ENCODE assay signal across 8 cellular contexts in the genomic region with DNA sequence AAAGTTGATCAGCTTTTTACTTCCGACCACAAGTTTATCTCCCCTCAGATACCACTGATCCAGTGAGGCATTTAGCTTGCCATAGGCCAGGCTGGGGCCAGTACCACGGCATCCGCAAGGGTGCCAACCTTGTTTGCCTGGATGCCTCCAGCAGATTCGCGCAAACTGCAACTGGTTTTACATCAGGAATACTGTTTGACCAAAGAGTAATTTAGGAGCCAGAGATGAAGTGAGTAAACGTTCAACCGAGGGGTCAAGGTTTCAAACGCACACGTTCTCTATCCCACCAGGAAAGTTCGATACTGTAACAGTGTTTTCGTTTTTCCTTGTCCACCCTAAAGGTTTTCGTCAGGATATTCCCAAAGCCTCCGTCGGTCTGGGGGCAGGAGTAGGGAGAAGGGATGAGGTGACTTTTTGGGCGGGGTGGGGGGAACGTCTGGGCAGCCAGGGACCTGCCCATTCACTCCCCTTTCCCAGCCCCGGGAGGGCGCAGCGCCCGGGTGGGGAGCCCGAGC. TPM values are rescaled to one million over a fixed set of nuclear protein-coding genes. Genes with fewer than 3 reads are reported as not detected.
DNase-seq lines count a peak whose midpoint lies in the region; ATAC-seq, FAIRE-seq and TF ChIP-seq lines count a peak whose summit lies in the region.

A gene with protein sequence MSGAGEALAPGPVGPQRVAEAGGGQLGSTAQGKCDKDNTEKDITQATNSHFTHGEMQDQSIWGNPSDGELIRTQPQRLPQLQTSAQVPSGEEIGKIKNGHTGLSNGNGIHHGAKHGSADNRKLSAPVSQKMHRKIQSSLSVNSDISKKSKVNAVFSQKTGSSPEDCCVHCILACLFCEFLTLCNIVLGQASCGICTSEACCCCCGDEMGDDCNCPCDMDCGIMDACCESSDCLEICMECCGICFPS (plus strand): TSS at position 459 of the 515 bp plus-strand sequence. CDS start 940 bp downstream, outside the sequence.

- H3K4me3 Mint-ChIP-seq in T-helper 1 cell treated with Interleukin-12 subunit alpha and Interleukin-12 subunit beta and Interleukin-4 antibody, amounts not matched to agents 30 μg/mL and 1 μg/mL, for 36 hours = peak within 1 kb of the TSS; percentile 90

- no peaks in the 10 kb centered on the region for H3K36me3 ChIP-seq in lung (ENCODE audit: control insufficient read depth in 2 of 2, insufficient read depth in 2 of 2, low read length in 2 of 2)

- peak; percentile 87 for FAIRE-seq in GM12892 (lab: Jason Lieb, UNC)

- H3K27ac ChIP-seq in lung (ENCODE audit: low read depth in 1 of 2, low read length in 1 of 2) = peak within 1 kb of the TSS; percentile 71 to 94
- peak within 1 kb of the TSS; percentile 28 for H3K27ac ChIP-seq in substantia nigra (ENCODE audit: low read depth, low read length, poor library complexity, severe bottlenecking)

- ATAC-seq in lung (ENCODE audit: insufficient read depth, low FRiP score) = no peak
- no peak for ATAC-seq in HG03095 (IDR thresholded peaks at IDR 0.05; ENCODE audit: unreplicated experiment)
- ATAC-seq in GM21360 (IDR thresholded peaks at IDR 0.05; ENCODE audit: unreplicated experiment) = no peak

- TF ChIP-seq CTCF in lung (IDR thresholded peaks at IDR 0.05; ENCODE audit: control extremely low read depth, extremely low read depth) = no peak

- 37 to 43% methylated on average over 21 of the region's 21 CpGs for WGBS in lung, 2 donors

- peaks cover 44% of the 10 kb centered on the region for H3K4me1 Mint-ChIP-seq in T-helper 1 cell treated with Interleukin-12 subunit alpha and Interleukin-12 subunit beta and Interleukin-4 antibody, amounts not matched to agents 30 μg/mL and 1 μg/mL, for 36 hours (ENCODE audit: low read depth)

- peaks cover 10% of the 10 kb centered on the region for H3K36me3 Mint-ChIP-seq in T-helper 1 cell treated with Interleukin-12 subunit alpha and Interleukin-12 subunit beta and Interleukin-4 antibody, amounts not matched to agents 30 μg/mL and 1 μg/mL, for 36 hours (ENCODE audit: low read depth)

- DNase-seq in GM12892 (ENCODE audit: insufficient read length) (no peak), dermis microvascular lymphatic vessel endothelial cell (ENCODE audit: low read depth in 2 of 2) (peak in 1 of 2 donors; percentile 29), lung (ENCODE audit: low spot score) (no peak), substantia nigra (lab: John Stamatoyannopoulos, UW) (peak in 3 of 49 donors; percentile 0 to 25 (median 10)), occipital lobe (lab: John Stamatoyannopoulos, UW) (no peak)

- TF ChIP-seq POLR2A in GM12892 (IDR thresholded peaks at IDR 0.05; ENCODE audit: low read depth, low read length) = no peak

- H3K4me1 ChIP-seq in lung (ENCODE audit: control insufficient read depth in 2 of 2, insufficient read depth in 2 of 2, low read length in 2 of 2) = peaks cover 0 to 3% of the 10 kb centered on the region in 2 donors

- H3K27ac Mint-ChIP-seq in T-helper 1 cell treated with Interleukin-12 subunit alpha and Interleukin-12 subunit beta and Interleukin-4 antibody, amounts not matched to agents 30 μg/mL and 1 μg/mL, for 36 hours = peak within 1 kb of the TSS; percentile 91

- H3K27me3 ChIP-seq in lung (ENCODE audit: control insufficient read depth, insufficient read depth) = no peaks in the 10 kb centered on the region

- no peaks in the 10 kb centered on the region for H3K9me3 Mint-ChIP-seq in T-helper 1 cell treated with Interleukin-12 subunit alpha and Interleukin-12 subunit beta and Interleukin-4 antibody, amounts not matched to agents 30 μg/mL and 1 μg/mL, for 36 hours

- H3K9me3 ChIP-seq in lung (ENCODE audit: control insufficient read depth in 2 of 2, insufficient read depth in 1 of 2, low read length in 1 of 2) = no peaks in the 10 kb centered on the region

- H3K4me3 ChIP-seq in lung = peak within 1 kb of the TSS; percentile 83

- no peaks in the 10 kb centered on the region for H3K27me3 Mint-ChIP-seq in T-helper 1 cell treated with Interleukin-12 subunit alpha and Interleukin-12 subunit beta and Interleukin-4 antibody, amounts not matched to agents 30 μg/mL and 1 μg/mL, for 36 hours (ENCODE audit: low read depth)

RNA-seq across cellular contexts. Expression of the gene that starts here (rescaled TPM):
- polyA plus RNA-seq in GM12892 (2012; ENCODE audit: missing spikeins) = 76.6 TPM
- total RNA-seq in dermis microvascular lymphatic vessel endothelial cell = 40.8 and 60.6 TPM in 2 replicates
- total RNA-seq in lung = 10 to 100 TPM; 37.3 to 55.5 TPM
- 10 to 100 TPM; 13.3 to 13.7 TPM for polyA plus RNA-seq in lung
- total RNA-seq in occipital lobe = 7.0 TPM
